10 cellular contexts compared by ENCODE assay signal in the genomic region with DNA sequence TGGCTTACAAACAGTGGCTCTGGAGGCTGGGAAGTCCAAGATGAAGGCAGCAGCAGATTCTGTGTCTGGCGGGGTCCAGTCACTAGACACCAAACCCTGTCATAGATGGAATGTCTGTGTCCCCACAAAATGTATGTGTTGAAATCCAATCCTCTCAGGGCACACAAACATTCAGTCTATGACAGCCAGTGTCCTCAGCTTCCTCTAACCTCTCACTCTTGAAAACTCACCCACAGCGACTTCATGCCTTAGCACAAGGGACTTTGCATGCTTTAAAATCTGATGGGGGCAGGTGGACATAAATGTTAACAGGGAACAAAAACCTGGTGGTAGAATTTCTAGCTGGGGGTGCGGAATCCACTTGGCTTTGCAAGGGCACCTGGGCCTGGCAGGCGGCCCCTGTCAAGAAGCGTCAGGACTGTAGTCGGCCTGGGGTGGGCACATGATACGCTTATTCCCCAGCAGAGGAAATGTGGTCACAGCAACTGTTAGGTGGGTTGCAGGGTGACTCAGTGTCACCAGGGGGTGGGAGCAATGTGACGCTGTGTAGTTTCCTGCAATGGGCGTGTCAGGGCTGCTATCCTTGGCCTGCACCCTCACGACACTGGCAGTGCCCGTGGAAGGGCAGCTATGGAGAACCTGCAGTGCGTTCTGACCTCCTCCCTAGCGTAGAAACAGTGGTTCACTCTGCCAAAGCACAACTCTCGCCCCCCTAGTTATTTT.
DNase-seq lines count a peak whose midpoint lies in the region; ATAC-seq and TF ChIP-seq lines count a peak whose summit lies in the region.
"Had no signal": no experiment of that assay in that cellular context is flagged by ENCODE, and none has a peak within 500 bp of the region (broad histone marks: within the 10 kb centered on the region; RNA-seq: fewer than 3 reads in every experiment).

No MANE protein-coding gene starts in this region.

- no peak overlapping the region for H3K9ac ChIP-seq in OCI-LY3 (ENCODE audit: low read length)

- H3K4me2 ChIP-seq in OCI-LY3 (ENCODE audit: low read length), result peak overlapping the region; percentile 24

- no peaks in the 10 kb centered on the region for H3K79me2 ChIP-seq in OCI-LY3 (ENCODE audit: low read length)

- H3K27me3 ChIP-seq in OCI-LY3 (ENCODE audit: low read depth, low read length), result no peaks in the 10 kb centered on the region

- H3K27ac Mint-ChIP-seq in activated naive CD8-positive, alpha-beta T cell treated with anti-CD3 and anti-CD28 coated beads, Interleukin-2, amount 50 U/mL, for 24 hours, result peak overlapping the region; percentile 98

- peak; percentile 55 for ATAC-seq in GM18498 (IDR thresholded peaks at IDR 0.05; ENCODE audit: unreplicated experiment)
- peak; percentile 91 for ATAC-seq in activated naive CD8-positive, alpha-beta T cell treated with anti-CD3 and anti-CD28 coated beads, Interleukin-2, amount 50 U/mL, for 24 hours
- no peak for ATAC-seq in HG03565 (IDR thresholded peaks at IDR 0.05; ENCODE audit: unreplicated experiment)
- ATAC-seq in HG02938 (IDR thresholded peaks at IDR 0.05; ENCODE audit: unreplicated experiment), result no peak

- TF ChIP-seq CTCF in OCI-LY3 (IDR thresholded peaks at IDR 0.05; ENCODE audit: low read depth, low read length), result no peak

- in situ Hi-C loops in KBM-7 (cut with MboI; ENCODE audit: low pct_unique_long_range_greater_than_20kb, low sequenced_read_pairs), result no loop called here

- H2AFZ ChIP-seq in OCI-LY3 (ENCODE audit: low read depth, low read length), result no peak overlapping the region

- peak overlapping the region; percentile 74 for H3K4me3 Mint-ChIP-seq in activated naive CD8-positive, alpha-beta T cell treated with anti-CD3 and anti-CD28 coated beads, Interleukin-2, amount 50 U/mL, for 24 hours

- peaks cover 5% of the 10 kb centered on the region; the same call in 1 of the 2 replicates for H4K20me1 ChIP-seq in OCI-LY3 (ENCODE audit: insufficient read depth, low read length)

- H3K36me3 ChIP-seq in OCI-LY3 (replicated peaks; ENCODE audit: low read depth, low read length), result no peaks in the 10 kb centered on the region

- peak overlapping the region; percentile 7; the same call in 1 of the 2 replicates for H3K4me3 ChIP-seq in OCI-LY3 (ENCODE audit: low read length)

- H3K4me1 ChIP-seq in OCI-LY3 (ENCODE audit: low read length), result peaks cover 23% of the 10 kb centered on the region

- peaks cover 92% of the 10 kb centered on the region for H3K4me1 Mint-ChIP-seq in activated naive CD8-positive, alpha-beta T cell treated with anti-CD3 and anti-CD28 coated beads, Interleukin-2, amount 50 U/mL, for 24 hours

- H3K9me3 Mint-ChIP-seq in activated naive CD8-positive, alpha-beta T cell treated with anti-CD3 and anti-CD28 coated beads, Interleukin-2, amount 50 U/mL, for 24 hours, result no peaks in the 10 kb centered on the region

- no peaks in the 10 kb centered on the region for H3K9me3 ChIP-seq in OCI-LY3 (ENCODE audit: insufficient read depth, low read length)

- H3K27me3 Mint-ChIP-seq in activated naive CD8-positive, alpha-beta T cell treated with anti-CD3 and anti-CD28 coated beads, Interleukin-2, amount 50 U/mL, for 24 hours, result no peaks in the 10 kb centered on the region

- peaks cover 25% of the 10 kb centered on the region for H3K36me3 Mint-ChIP-seq in activated naive CD8-positive, alpha-beta T cell treated with anti-CD3 and anti-CD28 coated beads, Interleukin-2, amount 50 U/mL, for 24 hours (ENCODE audit: low read depth)

- peak; percentile 82 for DNase-seq in activated naive CD8-positive, alpha-beta T cell treated with anti-CD3 and anti-CD28 coated beads, Interleukin-2, amount 50 U/mL, for 24 hours
- peak; percentile 45 for DNase-seq in stimulated activated CD4-positive, alpha-beta T cell treated with anti-CD3 and anti-CD28 coated beads, Interleukin-4, amount 100 ng/mL, for 24 hours
- DNase-seq in NCI-H2107 (lab: John Stamatoyannopoulos, UW) (no peak), KBM-7 (no peak)
- DNase-seq: amygdala, H7 had no signal

- no peak overlapping the region; the same call in 1 of the 2 replicates for H3K27ac ChIP-seq in OCI-LY3 (ENCODE audit: low read length)

Comparison
In these comparisons a context has a peak if more than half of its experiments do, and no peak if none do; other contexts are left out.
1. ATAC-seq: peak in GM18498 (single experiment) and activated naive CD8-positive, alpha-beta T cell treated with anti-CD3 and anti-CD28 coated beads, Interleukin-2, amount 50 U/mL, for 24 hours (single experiment); none in HG03565 (single experiment) and HG02938 (single experiment).
2. DNase-seq: peak in activated naive CD8-positive, alpha-beta T cell treated with anti-CD3 and anti-CD28 coated beads, Interleukin-2, amount 50 U/mL, for 24 hours (single experiment) and stimulated activated CD4-positive, alpha-beta T cell treated with anti-CD3 and anti-CD28 coated beads, Interleukin-4, amount 100 ng/mL, for 24 hours (single experiment); none in NCI-H2107 (single experiment) and KBM-7 (single experiment).